ENCODE assay signal across 16 cellular contexts in genomic region chr2:99975386-99975785, GRCh38.
DNase-seq lines count a peak whose midpoint lies in the region; ATAC-seq, FAIRE-seq and TF ChIP-seq lines count a peak whose summit lies in the region.
"Had no signal": no experiment of that assay in that cellular context is flagged by ENCODE, and none has a peak within 500 bp of the region (broad histone marks: within the 10 kb centered on the region; RNA-seq: fewer than 3 reads in every experiment).

No MANE protein-coding gene starts in this region.

- H3K4me3 Mint-ChIP-seq in astrocyte (ENCODE audit: unreplicated experiment) = no peak overlapping the region
- no peak overlapping the region for H3K4me3 Mint-ChIP-seq in stimulated activated memory B cell treated with anti-CD40 and anti-IgM and Interleukin-4, amounts not matched to agents 10 μg/mL and 1 μg/mL and 100 μg/mL, for 72 hours
- H3K4me3 Mint-ChIP-seq: memory B cell had no signal

- H3K4me1 ChIP-seq in astrocyte (ENCODE audit: insufficient read depth, low read length) = peaks cover 29% of the 10 kb centered on the region
- no peaks in the 10 kb centered on the region for H3K4me1 ChIP-seq in Peyer's patch

- TF ChIP-seq CTCF in astrocyte (IDR thresholded peaks at IDR 0.05; ENCODE audit: insufficient read depth, low read depth, low read length) (no peak), Peyer's patch (IDR thresholded peaks at IDR 0.05) (no peak)

- no peaks in the 10 kb centered on the region for H3K79me2 ChIP-seq in astrocyte (ENCODE audit: insufficient read depth, low read length)

- no peaks in the 10 kb centered on the region for H3K9me3 ChIP-seq in astrocyte (ENCODE audit: insufficient read depth, low read depth, low read length)
- no peaks in the 10 kb centered on the region for H3K9me3 ChIP-seq in Peyer's patch
- H3K9me3 ChIP-seq: BE2C had no signal

- in situ Hi-C loops in ACHN (cut with HindIII; ENCODE audit: low pct_ligation_motif_present, low pct_unique_long_range_greater_than_20kb, low sequenced_read_pairs) (no loop called here), KBM-7 (cut with MboI; ENCODE audit: low pct_unique_long_range_greater_than_20kb, low sequenced_read_pairs) (no loop called here)

- H3K4me3 ChIP-seq in astrocyte (ENCODE audit: insufficient read depth, low read depth, low read length) (no peak overlapping the region), Peyer's patch (no peak overlapping the region)

- peak; percentile 49 for FAIRE-seq in astrocyte (lab: Jason Lieb, UNC)

- peaks cover 24% of the 10 kb centered on the region for H3K4me1 Mint-ChIP-seq in astrocyte (ENCODE audit: low read depth, unreplicated experiment)
- H3K4me1 Mint-ChIP-seq in stimulated activated memory B cell treated with anti-CD40 and anti-IgM and Interleukin-4, amounts not matched to agents 10 μg/mL and 1 μg/mL and 100 μg/mL, for 72 hours = peaks cover 10% of the 10 kb centered on the region

- no peak for ATAC-seq in GM21423 (IDR thresholded peaks at IDR 0.05; ENCODE audit: unreplicated experiment)
- ATAC-seq in stimulated activated memory B cell treated with anti-CD40 and anti-IgM and Interleukin-4, amounts not matched to agents 10 μg/mL and 1 μg/mL and 100 μg/mL, for 72 hours = no peak

- no peak overlapping the region for H3K9ac ChIP-seq in astrocyte (ENCODE audit: low read length)

- no peak for TF ChIP-seq POLR2A in Peyer's patch (IDR thresholded peaks at IDR 0.05)

- no peaks in the 10 kb centered on the region for H3K36me3 Mint-ChIP-seq in astrocyte (ENCODE audit: low read depth, unreplicated experiment)
- H3K36me3 Mint-ChIP-seq in stimulated activated memory B cell treated with anti-CD40 and anti-IgM and Interleukin-4, amounts not matched to agents 10 μg/mL and 1 μg/mL and 100 μg/mL, for 72 hours = peaks cover 49% of the 10 kb centered on the region

- H3K36me3 ChIP-seq in astrocyte (ENCODE audit: insufficient read depth, low read length) (no peaks in the 10 kb centered on the region), Peyer's patch (no peaks in the 10 kb centered on the region)
- H3K36me3 ChIP-seq: BE2C had no signal

- DNase-seq in ACHN = peak; percentile 81
- peak; percentile 55 for DNase-seq in HS-27A (ENCODE audit: low read depth)
- DNase-seq in astrocyte (ENCODE audit: low read depth) = peak; percentile 80
- DNase-seq in glomerular visceral epithelial cell (ENCODE audit: extremely low spot score) = peak; percentile 77
- no peak for DNase-seq in KBM-7
- DNase-seq in Peyer's patch = no peak
- DNase-seq: activated T-cell treated with anti-CD3 and anti-CD28 coated beads, Interleukin-2, amount 50 U/mL, for 48 hours; BE2C; DMS79 treated with DMSO at 0.1 percent for 48 hours; NCI-H2081 treated with DMSO at 0.1 percent for 48 hours; occipital lobe; stimulated activated CD8-positive, alpha-beta memory T cell treated with anti-CD3 and anti-CD28 coated beads, Interleukin-4, amount 100 ng/mL, for 48 hours; SW 1271 had no signal

- H3K27ac ChIP-seq in astrocyte (ENCODE audit: low read depth, low read length) (peak overlapping the region; percentile 54), Peyer's patch (no peak overlapping the region)

- H2AFZ ChIP-seq in astrocyte (ENCODE audit: low read depth, low read length) = no peak overlapping the region

- no peaks in the 10 kb centered on the region for H3K9me3 Mint-ChIP-seq in astrocyte (ENCODE audit: unreplicated experiment)
- no peaks in the 10 kb centered on the region for H3K9me3 Mint-ChIP-seq in stimulated activated memory B cell treated with anti-CD40 and anti-IgM and Interleukin-4, amounts not matched to agents 10 μg/mL and 1 μg/mL and 100 μg/mL, for 72 hours
- H3K9me3 Mint-ChIP-seq: memory B cell had no signal

- H3K27me3 Mint-ChIP-seq in astrocyte (ENCODE audit: low read depth, unreplicated experiment) = peaks cover 3% of the 10 kb centered on the region
- H3K27me3 Mint-ChIP-seq in stimulated activated memory B cell treated with anti-CD40 and anti-IgM and Interleukin-4, amounts not matched to agents 10 μg/mL and 1 μg/mL and 100 μg/mL, for 72 hours = no peaks in the 10 kb centered on the region
- H3K27me3 Mint-ChIP-seq: memory B cell had no signal

- H3K4me2 ChIP-seq in astrocyte (ENCODE audit: low read length) = peak overlapping the region; percentile 66

- H3K27ac Mint-ChIP-seq in astrocyte (ENCODE audit: unreplicated experiment) = peak overlapping the region; percentile 77
- no peak overlapping the region for H3K27ac Mint-ChIP-seq in stimulated activated memory B cell treated with anti-CD40 and anti-IgM and Interleukin-4, amounts not matched to agents 10 μg/mL and 1 μg/mL and 100 μg/mL, for 72 hours
- H3K27ac Mint-ChIP-seq: memory B cell had no signal

- no peaks in the 10 kb centered on the region for H4K20me1 ChIP-seq in astrocyte (ENCODE audit: insufficient read depth, low read length)

- no peaks in the 10 kb centered on the region for H3K27me3 ChIP-seq in astrocyte (ENCODE audit: insufficient read depth, low read length)
- H3K27me3 ChIP-seq in Peyer's patch = no peaks in the 10 kb centered on the region
- H3K27me3 ChIP-seq: BE2C had no signal

Comparison
In these comparisons a context has a peak if more than half of its experiments do, and no peak if none do; other contexts are left out.
1. DNase-seq: peak in ACHN (single experiment), HS-27A (single experiment), astrocyte (single experiment) and glomerular visceral epithelial cell (single experiment); none in KBM-7 (single experiment) and Peyer's patch (0 of 3).